In the genomic region with DNA sequence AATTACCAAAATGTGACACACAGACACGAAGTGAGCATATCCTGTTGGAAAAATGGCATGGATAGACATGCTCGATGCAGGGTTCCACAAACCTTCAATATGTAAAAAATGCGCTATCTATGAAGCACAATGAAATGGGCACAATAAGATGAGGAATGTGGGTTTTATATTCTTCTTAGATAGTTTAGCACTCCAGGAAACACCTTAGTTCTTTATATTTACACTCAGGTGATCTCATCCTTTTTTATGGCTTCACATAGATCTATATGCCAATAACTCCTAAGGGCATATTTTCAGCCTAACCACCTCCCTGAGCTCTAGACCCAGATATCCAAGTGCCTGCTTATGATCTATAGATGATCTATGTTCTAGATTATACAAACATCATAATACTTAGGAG, we compare ENCODE assay signal across 5 cellular contexts.
A peak's percentile ranks its signal among the peaks of the same experiment; 100 is the strongest.
DNase-seq lines count a peak whose midpoint lies in the region; ATAC-seq, FAIRE-seq and TF ChIP-seq lines count a peak whose summit lies in the region.
"Not testable (repeated sequence)": the region's sequence is repeated elsewhere in the genome, so short reads cannot be mapped to it uniquely, and the experiment has no call there.

No MANE protein-coding gene starts in this region.

- TF ChIP-seq CTCF in HEK293 (tag by site-specific recombination; IDR thresholded peaks at IDR 0.05); PC-3 (conservative IDR thresholded peaks at IDR 0.05; ENCODE audit: low read depth, low read length); mucosa of descending colon (IDR thresholded peaks at IDR 0.05): not testable (repeated sequence)

- not testable (repeated sequence) for H2AFZ ChIP-seq in PC-3 (ENCODE audit: low read length)

- not testable (repeated sequence) for H3K36me3 ChIP-seq in HEK293 (ENCODE audit: control insufficient read depth in 2 of 2, insufficient read depth in 1 of 2, low read length in 2 of 2); PC-3 (ENCODE audit: low read depth, low read length); mucosa of descending colon (ENCODE audit: low read depth)

- intact Hi-C loops in PC-3 (cut with micrococcal nuclease); left colon (cut with DNase I, micrococcal nuclease); mucosa of descending colon (cut with DNase I, micrococcal nuclease): not testable (repeated sequence)

- not testable (repeated sequence) for H3K9me3 ChIP-seq in HEK293 (ENCODE audit: control insufficient read depth, insufficient read depth, low read depth, low read length); PC-3 (ENCODE audit: low read length); mucosa of descending colon

- not testable (repeated sequence) for DNase-seq in HTR-8/SVneo (ENCODE audit: insufficient read length, low spot score); left colon; mucosa of descending colon
- DNase-seq in PC-3 = peak; percentile 11

- not testable (repeated sequence) for H3K4me3 ChIP-seq in HEK293 (ENCODE audit: low read depth, low read length); PC-3 (ENCODE audit: low read length); mucosa of descending colon

- H3K79me2 ChIP-seq in PC-3 (ENCODE audit: low read length) = not testable (repeated sequence)

- not testable (repeated sequence) for H3K4me1 ChIP-seq in HEK293 (ENCODE audit: control insufficient read depth, insufficient read depth, low read length); PC-3 (ENCODE audit: insufficient read depth, low read length); mucosa of descending colon (ENCODE audit: low read depth)

- not testable (repeated sequence) for H3F3A ChIP-seq in PC-3 (ENCODE audit: low read length, unreplicated experiment)

- H3K9me2 ChIP-seq in PC-3 (replicated peaks; ENCODE audit: low read length) = not testable (repeated sequence)

- not testable (repeated sequence) for H3K27ac ChIP-seq in HEK293 (ENCODE audit: extremely low read depth, low read depth, low read length); PC-3 (ENCODE audit: low read length)

- ATAC-seq in PC-3 (peak; percentile 80), left colon (peak; percentile 96), mucosa of descending colon (peak; percentile 80)

- not testable (repeated sequence) for BruUV-seq in PC-3 (replicated peaks; lab: Mats Ljungman, UMichigan)

- H3K9ac ChIP-seq in PC-3 (ENCODE audit: low read length) = not testable (repeated sequence)

- peak; percentile 9 for FAIRE-seq in HTR-8/SVneo (lab: Jason Lieb, UNC)

- POLR2A ChIA-PET in HEK293 (lab: Yijun Ruan, JAX); PC-3 (lab: Charles Lee; ENCODE audit: unreplicated experiment): not testable (repeated sequence)

- not testable (repeated sequence) for H4K20me1 ChIP-seq in PC-3 (ENCODE audit: low read length)

- H3K4me2 ChIP-seq in PC-3 (ENCODE audit: low read length) = not testable (repeated sequence)

- H3K27me3 ChIP-seq in PC-3 (ENCODE audit: low read length) = not testable (repeated sequence)

- CTCF ChIA-PET in HEK293 (lab: Yijun Ruan, JAX); PC-3 (lab: Charles Lee): not testable (repeated sequence)

TF ChIP-seq in HEK293, 187 proteins besides CTCF, POLR2A, EP300 and RAD21:
- TF ChIP-seq, protein P1, sequence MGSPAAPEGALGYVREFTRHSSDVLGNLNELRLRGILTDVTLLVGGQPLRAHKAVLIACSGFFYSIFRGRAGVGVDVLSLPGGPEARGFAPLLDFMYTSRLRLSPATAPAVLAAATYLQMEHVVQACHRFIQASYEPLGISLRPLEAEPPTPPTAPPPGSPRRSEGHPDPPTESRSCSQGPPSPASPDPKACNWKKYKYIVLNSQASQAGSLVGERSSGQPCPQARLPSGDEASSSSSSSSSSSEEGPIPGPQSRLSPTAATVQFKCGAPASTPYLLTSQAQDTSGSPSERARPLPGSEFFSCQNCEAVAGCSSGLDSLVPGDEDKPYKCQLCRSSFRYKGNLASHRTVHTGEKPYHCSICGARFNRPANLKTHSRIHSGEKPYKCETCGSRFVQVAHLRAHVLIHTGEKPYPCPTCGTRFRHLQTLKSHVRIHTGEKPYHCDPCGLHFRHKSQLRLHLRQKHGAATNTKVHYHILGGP (tag by site-specific recombination; IDR thresholded peaks at IDR 0.05) = peak; percentile 64
TF ChIP-seq in HEK293: peak in this region for 1; not testable (repeated sequence) for 186.
